Comparison of ENCODE assay signal across 22 cellular contexts in genomic region chr2:45636013-45636412, GRCh38.
"Had no signal": no experiment of that assay in that cellular context is flagged by ENCODE, and none has a peak within 500 bp of the region (broad histone marks: within the 10 kb centered on the region; RNA-seq: fewer than 3 reads in every experiment).

No MANE protein-coding gene starts in this region.

- H3K36me3 ChIP-seq: adrenal gland, ascending aorta, heart right ventricle, upper lobe of left lung, WERI-Rb-1 had no signal

- DNase-seq: activated CD4-positive, alpha-beta T cell treated with anti-CD3 and anti-CD28 coated beads for 1 hour; activated naive CD4-positive, alpha-beta T cell; activated T-cell treated with anti-CD3 and anti-CD28 coated beads, Interleukin-2, amount 50 U/mL, for 4 hours; adrenal gland; central memory CD4-positive, alpha-beta T cell; dermis blood vessel endothelial cell; effector CD8-positive, alpha-beta T cell; foreskin fibroblast; heart right ventricle; natural killer cell; small intestine; upper lobe of left lung; WERI-Rb-1 had no signal

- H3K27ac Mint-ChIP-seq: activated naive CD8-positive, alpha-beta T cell; activated T-helper 2 cell treated with anti-CD3 and anti-CD28 coated beads, Interferon-gamma antibody, Interleukin-2, Interleukin-4, amounts not matched to agents 10 μg/mL and 5 μg/mL and 100 μg/mL, durations not matched to agents 14 hours and 24 hours and 36 hours; natural killer cell; stimulated activated memory B cell treated with anti-CD40 and anti-IgM and Interleukin-4, amounts not matched to agents 10 μg/mL and 1 μg/mL and 100 μg/mL, for 72 hours; T-helper 2 cell treated with Interferon-gamma antibody and Interleukin-4, amounts not matched to agents 5 μg/mL and 100 μg/mL, for 36 hours had no signal

- H3K9me3 Mint-ChIP-seq: activated T-cell treated with anti-CD3 and anti-CD28 coated beads, Interleukin-2, amount 50 U/mL, for 4 hours; activated T-helper 2 cell treated with anti-CD3 and anti-CD28 coated beads, Interferon-gamma antibody, Interleukin-2, Interleukin-4, amounts not matched to agents 10 μg/mL and 5 μg/mL and 100 μg/mL, durations not matched to agents 14 hours and 24 hours and 36 hours; natural killer cell; stimulated activated memory B cell treated with anti-CD40 and anti-IgM and Interleukin-4, amounts not matched to agents 10 μg/mL and 1 μg/mL and 100 μg/mL, for 72 hours; T-helper 2 cell treated with Interferon-gamma antibody and Interleukin-4, amounts not matched to agents 5 μg/mL and 100 μg/mL, for 36 hours had no signal

- ATAC-seq: activated T-cell treated with anti-CD3 and anti-CD28 coated beads, Interleukin-2, amount 50 U/mL, for 4 hours; heart right ventricle; left lobe of liver; natural killer cell; sciatic nerve; stimulated activated memory B cell treated with anti-CD40 and anti-IgM and Interleukin-4, amounts not matched to agents 10 μg/mL and 1 μg/mL and 100 μg/mL, for 72 hours had no signal

- H3K4me1 ChIP-seq: adrenal gland, ascending aorta, upper lobe of left lung had no signal

- H3K27ac ChIP-seq: adrenal gland, ascending aorta, heart right ventricle, upper lobe of left lung, WERI-Rb-1 had no signal

- H3K27me3 ChIP-seq: adrenal gland, ascending aorta, upper lobe of left lung had no signal

- H3K4me3 ChIP-seq: adrenal gland, ascending aorta, heart right ventricle, lung, upper lobe of left lung had no signal

- H3K4me3 Mint-ChIP-seq: activated naive CD8-positive, alpha-beta T cell; activated T-cell treated with anti-CD3 and anti-CD28 coated beads, Interleukin-2, amount 50 U/mL, for 4 hours; natural killer cell; stimulated activated memory B cell treated with anti-CD40 and anti-IgM and Interleukin-4, amounts not matched to agents 10 μg/mL and 1 μg/mL and 100 μg/mL, for 72 hours; T-helper 2 cell treated with Interferon-gamma antibody and Interleukin-4, amounts not matched to agents 5 μg/mL and 100 μg/mL, for 36 hours had no signal

- H3K36me3 Mint-ChIP-seq: activated naive CD8-positive, alpha-beta T cell; natural killer cell; stimulated activated memory B cell treated with anti-CD40 and anti-IgM and Interleukin-4, amounts not matched to agents 10 μg/mL and 1 μg/mL and 100 μg/mL, for 72 hours had no signal

- H3K9me3 ChIP-seq: adrenal gland, ascending aorta, heart right ventricle, upper lobe of left lung had no signal

- FAIRE-seq: small intestine, TTC549 had no signal
